In the genomic region with DNA sequence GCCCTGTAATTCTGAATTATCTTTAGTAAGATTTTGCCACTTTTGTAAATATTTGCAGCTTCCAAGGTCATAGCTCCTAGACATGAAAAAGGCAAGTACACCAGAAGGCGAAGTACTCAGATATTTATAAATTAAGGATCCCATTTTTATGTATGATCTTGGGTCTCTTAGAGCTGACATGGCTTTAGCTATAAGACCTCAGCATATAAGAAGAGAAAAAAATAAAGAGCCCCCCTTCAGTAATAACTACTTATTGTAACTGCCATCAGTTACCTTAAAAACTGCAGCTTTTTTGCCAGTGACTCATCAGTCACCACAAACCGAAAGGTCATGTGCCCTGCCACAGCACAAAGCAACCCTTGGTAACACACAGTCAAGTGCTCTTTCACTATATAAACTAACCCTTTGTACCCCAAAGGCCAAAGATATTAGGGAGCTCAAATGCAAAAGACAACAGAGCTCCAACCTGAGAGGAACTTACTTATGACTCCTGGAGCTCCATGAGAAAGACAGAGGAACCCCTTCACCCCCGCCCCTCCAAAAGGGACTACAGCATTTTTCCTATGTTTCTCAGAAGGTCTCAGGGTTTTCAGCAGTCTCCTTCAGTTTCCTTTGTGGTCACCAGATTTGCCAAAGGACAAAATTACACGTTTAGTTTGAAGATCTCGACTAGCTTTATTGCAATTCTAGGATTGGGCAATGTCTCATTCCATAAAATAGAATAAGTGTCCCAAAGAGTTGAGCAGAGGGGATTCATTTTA, we compare ENCODE assay signal across 8 cellular contexts.
A peak's percentile ranks its signal among the peaks of the same experiment; 100 is the strongest.
DNase-seq lines count a peak whose midpoint lies in the region; ATAC-seq lines count a peak whose summit lies in the region.

No MANE protein-coding gene starts in this region.

- H3K27me3 ChIP-seq in aorta (ENCODE audit: control insufficient read depth in 1 of 2, insufficient read depth in 2 of 2, low read length in 1 of 2): no peaks in the 10 kb centered on the region

- DNase-seq in A172 (ENCODE audit: low spot score) (peak; percentile 91), T-cell (peak in 8 of 34 experiments; percentile 2 to 26 (median 7)), aorta (no peak), left cardiac atrium (no peak)
- no peak for DNase-seq in central memory CD8-positive, alpha-beta T cell (ENCODE audit: low spot score in 2 of 2)
- peak; percentile 45 for DNase-seq in stimulated activated CD4-positive, alpha-beta T cell treated with anti-CD3 and anti-CD28 coated beads, Interleukin-4, amount 100 ng/mL, for 24 hours

- CTCF ChIA-PET in T-cell (lab: Charles Lee): interaction anchor here in 1 of 2 donors (1.0 kb wide), 1 partner anchor 483 kb away, joined by 3 read pairs; no protein-coding TSS in a partner anchor

- WGBS in aorta, 2 donors: 68 to 74% methylated on average over 5 of the region's 5 CpGs

- H3K27ac ChIP-seq in aorta (ENCODE audit: low read depth in 1 of 2, low read length in 2 of 2): no peak overlapping the region

- no peaks in the 10 kb centered on the region for H3K4me1 ChIP-seq in aorta (ENCODE audit: control insufficient read depth in 1 of 2, insufficient read depth in 2 of 2, low read length in 2 of 2)

- H3K36me3 ChIP-seq in aorta (ENCODE audit: control insufficient read depth in 1 of 2, insufficient read depth in 2 of 2, low read length in 1 of 2): no peaks in the 10 kb centered on the region

- H3K9me3 ChIP-seq in aorta (ENCODE audit: control insufficient read depth, low read length): no peaks in the 10 kb centered on the region

- POLR2A ChIA-PET in T-cell (lab: Charles Lee): interaction anchor here in 1 of 2 donors (0.5 kb wide), 1 partner anchor 1108 kb away, joined by 5 read pairs; no protein-coding TSS in a partner anchor

- no peak overlapping the region for H3K27ac Mint-ChIP-seq in T-cell
- H3K27ac Mint-ChIP-seq in central memory CD8-positive, alpha-beta T cell (ENCODE audit: low read depth): no peak overlapping the region

- no peaks in the 10 kb centered on the region for H3K27me3 Mint-ChIP-seq in T-cell
- no peaks in the 10 kb centered on the region for H3K27me3 Mint-ChIP-seq in central memory CD8-positive, alpha-beta T cell

- ATAC-seq in GM19043 (IDR thresholded peaks at IDR 0.05; ENCODE audit: low read depth, unreplicated experiment) (peak; percentile 91), HG03196 (IDR thresholded peaks at IDR 0.05; ENCODE audit: unreplicated experiment) (peak; percentile 99), T-cell (replicated peaks in 1 of 4) (peak in 3 of 4 experiments; percentile 64 to 80 (median 66)), aorta (ENCODE audit: low FRiP score) (no peak), left cardiac atrium (no peak)
- ATAC-seq in central memory CD8-positive, alpha-beta T cell (replicated peaks; ENCODE audit: extremely low read depth, poor library complexity, severe bottlenecking): peak; percentile 67

- no peaks in the 10 kb centered on the region for H3K36me3 Mint-ChIP-seq in T-cell
- no peaks in the 10 kb centered on the region for H3K36me3 Mint-ChIP-seq in central memory CD8-positive, alpha-beta T cell (ENCODE audit: insufficient read depth)

- peaks cover 9 to 15% (median 12%) of the 10 kb centered on the region in 3 donors for H3K4me1 Mint-ChIP-seq in T-cell
- peaks cover 9% of the 10 kb centered on the region for H3K4me1 Mint-ChIP-seq in central memory CD8-positive, alpha-beta T cell

- H3K4me3 Mint-ChIP-seq in T-cell: no peak overlapping the region
- no peak overlapping the region for H3K4me3 Mint-ChIP-seq in central memory CD8-positive, alpha-beta T cell

- H3K9me3 Mint-ChIP-seq in T-cell: peaks cover 0 to 3% (median 0%) of the 10 kb centered on the region in 3 donors
- no peaks in the 10 kb centered on the region for H3K9me3 Mint-ChIP-seq in central memory CD8-positive, alpha-beta T cell

- H3K4me3 ChIP-seq in aorta (ENCODE audit: low read length in 2 of 2): no peak overlapping the region

- intact Hi-C loops in aorta (cut with DNase I): no loop called here
- intact Hi-C loops in left cardiac atrium (cut with DNase I): no loop called here

Comparison
In these comparisons a context has a peak if more than half of its experiments do, and no peak if none do; other contexts are left out.
1. DNase-seq: peak in A172 (single experiment) and stimulated activated CD4-positive, alpha-beta T cell treated with anti-CD3 and anti-CD28 coated beads, Interleukin-4, amount 100 ng/mL, for 24 hours (single experiment); none in central memory CD8-positive, alpha-beta T cell (0 of 2), aorta (0 of 2) and left cardiac atrium (single experiment).
2. ATAC-seq: peak in GM19043 (single experiment), HG03196 (single experiment), T-cell (3 of 4) and central memory CD8-positive, alpha-beta T cell (single experiment); none in aorta (single experiment) and left cardiac atrium (0 of 2).